Comparison of ENCODE assay signal across 17 cellular contexts in genomic region chr15:52486003-52486996, GRCh38. TPM values are rescaled to one million over a fixed set of nuclear protein-coding genes. Genes with fewer than 3 reads are reported as not detected.
DNase-seq lines count a peak whose midpoint lies in the region; ATAC-seq and TF ChIP-seq lines count a peak whose summit lies in the region.
"Had no signal": no experiment of that assay in that cellular context is flagged by ENCODE, and none has a peak within 500 bp of the region (broad histone marks: within the 10 kb centered on the region; RNA-seq: fewer than 3 reads in every experiment).

No MANE protein-coding gene starts in this region.

- H3K9me3 Mint-ChIP-seq in activated T-cell treated with anti-CD3 and anti-CD28 coated beads, Interleukin-2, amount 50 U/mL, for 72 hours: peaks cover 0 to 1% of the 10 kb centered on the region in 2 donors
- H3K9me3 Mint-ChIP-seq in activated T-cell treated with anti-CD3 and anti-CD28 coated beads, Interleukin-2, amount 50 U/mL, for 4 hours: no peaks in the 10 kb centered on the region
- H3K9me3 Mint-ChIP-seq in stimulated activated effector memory CD8-positive, alpha-beta T cell treated with anti-CD3 and anti-CD28 coated beads, Interleukin-12 subunit alpha, Interleukin-12 subunit beta, amount 100 ng/mL, for 72 hours: no peaks in the 10 kb centered on the region
- H3K9me3 Mint-ChIP-seq: activated naive CD4-positive, alpha-beta T cell treated with anti-CD3 and anti-CD28 coated beads, Interleukin-2, amount 50 U/mL, for 72 hours had no signal

- no peak for DNase-seq in activated T-cell treated with anti-CD3 and anti-CD28 coated beads, Interleukin-2, amount 50 U/mL, for 72 hours
- DNase-seq in activated T-cell treated with anti-CD3 and anti-CD28 coated beads, Interleukin-2, amount 50 U/mL, for 4 hours: no peak
- DNase-seq in iPS-NIHi7 (ENCODE audit: extremely low spot score) (peak; percentile 28), RWPE1 (ENCODE audit: low spot score) (no peak), left colon (no peak), NCI-H2081 (lab: John Stamatoyannopoulos, UW) (no peak)
- DNase-seq in stimulated activated effector memory CD8-positive, alpha-beta T cell treated with anti-CD3 and anti-CD28 coated beads, Interleukin-12 subunit alpha, Interleukin-12 subunit beta, amount 100 ng/mL, for 72 hours (ENCODE audit: low spot score in 2 of 2): no peak
- DNase-seq: cerebellar nuclear complex; COR-L47; mammary epithelial cell; NCI-H146; NCI-H510A treated with DMSO at 0.1 percent for 48 hours; stimulated activated CD4-positive, alpha-beta T cell treated with anti-CD3 and anti-CD28 coated beads, Interleukin-15, amount 100 ng/mL, for 24 hours; thyroid gland had no signal

- POLR2A ChIA-PET in RWPE1 (lab: Yijun Ruan, JAX; ENCODE audit: low non-redundant PET): no interaction called here

- peak overlapping the region in 1 of 2 donors; percentile 70 for H3K4me3 Mint-ChIP-seq in activated T-cell treated with anti-CD3 and anti-CD28 coated beads, Interleukin-2, amount 50 U/mL, for 72 hours
- no peak overlapping the region for H3K4me3 Mint-ChIP-seq in activated T-cell treated with anti-CD3 and anti-CD28 coated beads, Interleukin-2, amount 50 U/mL, for 4 hours
- peak overlapping the region; percentile 8 for H3K4me3 Mint-ChIP-seq in stimulated activated effector memory CD8-positive, alpha-beta T cell treated with anti-CD3 and anti-CD28 coated beads, Interleukin-12 subunit alpha, Interleukin-12 subunit beta, amount 100 ng/mL, for 72 hours

- CTCF ChIA-PET in RWPE1 (lab: Yijun Ruan, JAX): no interaction called here

- H3K27ac ChIP-seq in angular gyrus (ENCODE audit: low read depth, low read length) (peak overlapping the region; percentile 30), RWPE1 (no peak overlapping the region)
- H3K27ac ChIP-seq: KMS-11, thyroid gland had no signal

- peaks cover 0 to 2% of the 10 kb centered on the region in 2 donors for H3K36me3 Mint-ChIP-seq in activated T-cell treated with anti-CD3 and anti-CD28 coated beads, Interleukin-2, amount 50 U/mL, for 72 hours (ENCODE audit: insufficient read depth in 2 of 2)
- H3K36me3 Mint-ChIP-seq in activated T-cell treated with anti-CD3 and anti-CD28 coated beads, Interleukin-2, amount 50 U/mL, for 4 hours (ENCODE audit: insufficient read depth): no peaks in the 10 kb centered on the region
- H3K36me3 Mint-ChIP-seq in stimulated activated effector memory CD8-positive, alpha-beta T cell treated with anti-CD3 and anti-CD28 coated beads, Interleukin-12 subunit alpha, Interleukin-12 subunit beta, amount 100 ng/mL, for 72 hours: no peaks in the 10 kb centered on the region
- H3K36me3 Mint-ChIP-seq: activated naive CD4-positive, alpha-beta T cell treated with anti-CD3 and anti-CD28 coated beads, Interleukin-2, amount 50 U/mL, for 72 hours had no signal

- peaks cover 73% of the 10 kb centered on the region for H3K4me1 Mint-ChIP-seq in activated T-cell treated with anti-CD3 and anti-CD28 coated beads, Interleukin-2, amount 50 U/mL, for 72 hours (ENCODE audit: low read depth)
- H3K4me1 Mint-ChIP-seq in activated T-cell treated with anti-CD3 and anti-CD28 coated beads, Interleukin-2, amount 50 U/mL, for 4 hours (ENCODE audit: low read depth): peaks cover 72% of the 10 kb centered on the region
- H3K4me1 Mint-ChIP-seq in stimulated activated effector memory CD8-positive, alpha-beta T cell treated with anti-CD3 and anti-CD28 coated beads, Interleukin-12 subunit alpha, Interleukin-12 subunit beta, amount 100 ng/mL, for 72 hours: peaks cover 63% of the 10 kb centered on the region

- TF ChIP-seq CTCF in RWPE1 (conservative IDR thresholded peaks at IDR 0.05; ENCODE audit: low read depth): no peak

- no peak for ATAC-seq in activated T-cell treated with anti-CD3 and anti-CD28 coated beads, Interleukin-2, amount 50 U/mL, for 72 hours (replicated peaks in 1 of 2)
- no peak for ATAC-seq in activated T-cell treated with anti-CD3 and anti-CD28 coated beads, Interleukin-2, amount 50 U/mL, for 4 hours
- ATAC-seq in stimulated activated effector memory CD8-positive, alpha-beta T cell treated with anti-CD3 and anti-CD28 coated beads, Interleukin-12 subunit alpha, Interleukin-12 subunit beta, amount 100 ng/mL, for 72 hours: no peak
- no peak for ATAC-seq in left colon
- ATAC-seq: activated naive CD4-positive, alpha-beta T cell treated with anti-CD3 and anti-CD28 coated beads, Interleukin-2, amount 50 U/mL, for 72 hours had no signal

- intact Hi-C loops in left colon (cut with DNase I, micrococcal nuclease): no loop called here

- no peaks in the 10 kb centered on the region for H3K27me3 Mint-ChIP-seq in activated T-cell treated with anti-CD3 and anti-CD28 coated beads, Interleukin-2, amount 50 U/mL, for 72 hours (ENCODE audit: low read depth)
- H3K27me3 Mint-ChIP-seq in activated T-cell treated with anti-CD3 and anti-CD28 coated beads, Interleukin-2, amount 50 U/mL, for 4 hours (ENCODE audit: low read depth): no peaks in the 10 kb centered on the region

- H3K27ac Mint-ChIP-seq in activated T-cell treated with anti-CD3 and anti-CD28 coated beads, Interleukin-2, amount 50 U/mL, for 72 hours: peak overlapping the region; percentile 71
- peak overlapping the region; percentile 54 for H3K27ac Mint-ChIP-seq in stimulated activated effector memory CD8-positive, alpha-beta T cell treated with anti-CD3 and anti-CD28 coated beads, Interleukin-12 subunit alpha, Interleukin-12 subunit beta, amount 100 ng/mL, for 72 hours
- H3K27ac Mint-ChIP-seq: activated naive CD4-positive, alpha-beta T cell treated with anti-CD3 and anti-CD28 coated beads, Interleukin-2, amount 50 U/mL, for 72 hours had no signal

RNA-seq across cellular contexts. Expression of gene MYO5A, which starts 42.4 kb away (rescaled TPM):
- total RNA-seq in activated T-cell treated with anti-CD3 and anti-CD28 coated beads, Interleukin-2, amount 50 U/mL, for 72 hours: 10 to 100 TPM; 29.6 to 37.2 TPM
- total RNA-seq in activated T-cell treated with anti-CD3 and anti-CD28 coated beads, Interleukin-2, amount 50 U/mL, for 4 hours: 10 to 100 TPM; 25.6 to 32.2 (median 29.1) TPM
- 1 to 10 TPM; 5.9 to 7.9 TPM for total RNA-seq in left colon
